In genomic region chr11:22670803-22671202, GRCh38 we compare ENCODE assay signal across 8 cellular contexts. TPM values are rescaled to one million over a fixed set of nuclear protein-coding genes. Genes with fewer than 3 reads are reported as not detected.
DNase-seq lines count a peak whose midpoint lies in the region; ATAC-seq and TF ChIP-seq lines count a peak whose summit lies in the region.

No MANE protein-coding gene starts in this region.

- H3K36me3 Mint-ChIP-seq in endodermal cell (ENCODE audit: low read depth): no peaks in the 10 kb centered on the region

- H2AFZ ChIP-seq in MM.1S (ENCODE audit: low read length): no peak overlapping the region

- H3K9me3 ChIP-seq in MM.1S (replicated peaks; ENCODE audit: insufficient read depth, low read length) (no peaks in the 10 kb centered on the region), endodermal cell (ENCODE audit: control insufficient read depth, low read length) (no peaks in the 10 kb centered on the region)

- no peaks in the 10 kb centered on the region for H3K9me2 ChIP-seq in MM.1S (replicated peaks; ENCODE audit: insufficient read depth, low read length)

- TF ChIP-seq CTCF in GM20000 (IDR thresholded peaks at IDR 0.05; ENCODE audit: extremely low read depth, missing control alignments) (peak; percentile 41), MM.1S (IDR thresholded peaks at IDR 0.05; ENCODE audit: low read length) (peak; percentile 54), endodermal cell (conservative IDR thresholded peaks at IDR 0.05) (peak; percentile 71)

- H4K20me1 ChIP-seq in MM.1S (ENCODE audit: insufficient read depth, low read length): no peaks in the 10 kb centered on the region

- no peaks in the 10 kb centered on the region for H3K27me3 ChIP-seq in MM.1S (replicated peaks; ENCODE audit: insufficient read depth, low read length)
- H3K27me3 ChIP-seq in endodermal cell (ENCODE audit: control insufficient read depth, insufficient read depth, low read length, poor library complexity, severe bottlenecking): peaks cover 12% of the 10 kb centered on the region

- WGBS in endodermal cell (ENCODE audit: insufficient coverage in 1 of 2, insufficient read length in 1 of 2), 2 experiments: 71 to 83% methylated on average over 1 of the region's 1 CpG

- H3F3A ChIP-seq in MM.1S (ENCODE audit: insufficient read depth, low read length): peaks cover 62% of the 10 kb centered on the region

- no peak overlapping the region for H3K4me3 Mint-ChIP-seq in endodermal cell

- H3K27ac Mint-ChIP-seq in endodermal cell: no peak overlapping the region

- peaks cover 25% of the 10 kb centered on the region for H3K4me1 Mint-ChIP-seq in endodermal cell

- H3K27ac ChIP-seq in MM.1S (ENCODE audit: low read length) (peak overlapping the region; percentile 96), endodermal cell (ENCODE audit: low read depth, low read length) (no peak overlapping the region)

- DNase-seq in D341Med (ENCODE audit: low spot score) (peak; percentile 20), GM20000 (ENCODE audit: low spot score) (peak; percentile 42), MM.1S (peak; percentile 82), endodermal cell (no peak), GM03348 (ENCODE audit: low spot score) (no peak), iPS-NIHi7 (ENCODE audit: extremely low spot score) (no peak)

- H3K79me2 ChIP-seq in MM.1S (ENCODE audit: low read length): peaks cover 94% of the 10 kb centered on the region

- H3K4me3 ChIP-seq in MM.1S (ENCODE audit: low read length) (peak overlapping the region; percentile 65; the same call in 1 of the 2 replicates), endodermal cell (ENCODE audit: low read length) (no peak overlapping the region)

- peak overlapping the region; percentile 98 for H3K9ac ChIP-seq in MM.1S (ENCODE audit: low read length)
- no peak overlapping the region for H3K9ac ChIP-seq in endodermal cell (ENCODE audit: extremely low read depth, low read length, poor library complexity, severe bottlenecking)

- peak overlapping the region; percentile 67 for H3K4me2 ChIP-seq in MM.1S (ENCODE audit: low read depth, low read length)

- H3K4me1 ChIP-seq in MM.1S (ENCODE audit: low read length) (peaks cover 52% of the 10 kb centered on the region), endodermal cell (ENCODE audit: control insufficient read depth, insufficient read depth, low read length) (peaks cover 5% of the 10 kb centered on the region)

- H3K9me3 Mint-ChIP-seq in endodermal cell: no peaks in the 10 kb centered on the region

- no peaks in the 10 kb centered on the region for H3K36me3 ChIP-seq in MM.1S (replicated peaks; ENCODE audit: insufficient read depth, low read length)
- no peaks in the 10 kb centered on the region for H3K36me3 ChIP-seq in endodermal cell (ENCODE audit: control insufficient read depth, insufficient read depth, low read length)

- ATAC-seq in GM19324 (IDR thresholded peaks at IDR 0.05; ENCODE audit: low FRiP score, unreplicated experiment) (no peak), HG03280 (IDR thresholded peaks at IDR 0.05; ENCODE audit: unreplicated experiment) (no peak)

- H3K27me3 Mint-ChIP-seq in endodermal cell (ENCODE audit: insufficient read depth): peaks cover 21% of the 10 kb centered on the region

RNA-seq across cellular contexts. Expression of gene GAS2, which starts 4.4 kb away (rescaled TPM):
- 1 to 10 TPM; 3.0 to 4.1 TPM for total RNA-seq in endodermal cell
- 5.6 TPM for polyA plus RNA-seq in endodermal cell (2013, experiment 1 of 2)
- polyA plus RNA-seq in endodermal cell (2013, experiment 2 of 2): 4.8 TPM

RNA-seq across cellular contexts. Expression of gene FANCF, which starts 45.2 kb away (rescaled TPM):
- 10 to 100 TPM; 19.7 to 28.7 TPM for total RNA-seq in endodermal cell
- 19.7 TPM for polyA plus RNA-seq in endodermal cell (2013, experiment 1 of 2)
- 17.6 TPM for polyA plus RNA-seq in endodermal cell (2013, experiment 2 of 2)

Comparison
In these comparisons a context has a peak if more than half of its experiments do, and no peak if none do; other contexts are left out.
1. DNase-seq: peak in D341Med (single experiment), GM20000 (single experiment) and MM.1S (single experiment); none in endodermal cell (single experiment), GM03348 (single experiment) and iPS-NIHi7 (single experiment).
2. Peak in every context shown above with its lines, with median percentiles within 50 percentile points of each other: CTCF ChIP-seq.